ENCODE assay signal across 33 cellular contexts in genomic region chr17:70476368-70476767, GRCh38.
"Had no signal": no experiment of that assay in that cellular context is flagged by ENCODE, and none has a peak within 500 bp of the region (broad histone marks: within the 10 kb centered on the region; RNA-seq: fewer than 3 reads in every experiment).

No MANE protein-coding gene starts in this region.

- H3K4me1 ChIP-seq: ascending aorta, breast epithelium had no signal

- ATAC-seq: activated CD4-positive, CD25-positive, alpha-beta regulatory T cell treated with anti-CD3 and anti-CD28 coated beads, Interleukin-2, amount 50 U/mL, for 24 hours; activated CD8-positive, alpha-beta T cell treated with anti-CD3 and anti-CD28 coated beads, Interleukin-2, amount 10 ng/mL, durations not matched to agents 7 days and 5 days; activated naive CD4-positive, alpha-beta T cell treated with anti-CD3 and anti-CD28 coated beads, Interleukin-2, amount 50 U/mL, for 72 hours; activated T-cell treated with anti-CD3 and anti-CD28 coated beads, Interleukin-2, amount 50 U/mL, for 72 hours; esophagus mucosa; T-helper 17 cell had no signal

- H3K27me3 Mint-ChIP-seq: activated B cell treated with CpG ODN at 0.5 μM for 24 hours; activated naive CD4-positive, alpha-beta T cell treated with anti-CD3 and anti-CD28 coated beads, Interleukin-2, amount 10 ng/mL, durations not matched to agents 7 days and 5 days; activated naive CD8-positive, alpha-beta T cell treated with anti-CD3 and anti-CD28 coated beads, Interleukin-2, amount 10 ng/mL, durations not matched to agents 7 days and 5 days; activated T-cell treated with anti-CD3 and anti-CD28 coated beads, Interleukin-2, amount 50 U/mL, for 24 hours; brain; central memory CD8-positive, alpha-beta T cell; dendritic cell treated with granulocyte-macrophage colony-stimulating factor and Interleukin-4, amounts not matched to agents 40 ng/mL and 50 ng/mL, for 4 days; T-helper 17 cell had no signal

- H3K4me3 ChIP-seq: ascending aorta, breast epithelium, cardiac muscle cell, coronary artery, dorsolateral prefrontal cortex had no signal

- H3K27ac Mint-ChIP-seq: activated B cell treated with CpG ODN at 0.5 μM for 24 hours; activated CD8-positive, alpha-beta T cell treated with anti-CD3 and anti-CD28 coated beads, Interleukin-2, amount 10 ng/mL, durations not matched to agents 7 days and 5 days; activated naive CD4-positive, alpha-beta T cell treated with anti-CD3 and anti-CD28 coated beads, Interleukin-2, amount 10 ng/mL, durations not matched to agents 7 days and 5 days; activated naive CD4-positive, alpha-beta T cell treated with anti-CD3 and anti-CD28 coated beads, Interleukin-2, amount 50 U/mL, for 72 hours; activated naive CD8-positive, alpha-beta T cell treated with anti-CD3 and anti-CD28 coated beads, Interleukin-2, amount 10 ng/mL, durations not matched to agents 7 days and 5 days; activated T-cell treated with anti-CD3 and anti-CD28 coated beads, Interleukin-2, amount 50 U/mL, for 24 hours; activated T-cell treated with anti-CD3 and anti-CD28 coated beads, Interleukin-2, amount 50 U/mL, for 72 hours; brain; dendritic cell treated with granulocyte-macrophage colony-stimulating factor and Interleukin-4, amounts not matched to agents 40 ng/mL and 50 ng/mL, for 4 days; endodermal cell; T-helper 17 cell; T-helper 2 cell treated with Interferon-gamma antibody and Interleukin-4, amounts not matched to agents 5 μg/mL and 100 μg/mL, for 36 hours had no signal

- H3K36me3 Mint-ChIP-seq: activated naive CD4-positive, alpha-beta T cell treated with anti-CD3 and anti-CD28 coated beads, Interleukin-2, amount 10 ng/mL, durations not matched to agents 7 days and 5 days; activated naive CD4-positive, alpha-beta T cell treated with anti-CD3 and anti-CD28 coated beads, Interleukin-2, amount 50 U/mL, for 72 hours; activated naive CD8-positive, alpha-beta T cell treated with anti-CD3 and anti-CD28 coated beads, Interleukin-2, amount 10 ng/mL, durations not matched to agents 7 days and 5 days; brain had no signal

- DNase-seq: activated B cell treated with CpG ODN at 0.5 μM for 24 hours; activated CD4-positive, alpha-beta T cell treated with anti-CD3 and anti-CD28 coated beads for 48 hours; activated CD4-positive, alpha-beta T cell treated with anti-CD3 and anti-CD28 coated beads, Interleukin-2, amount 50 U/mL, for 1 hour; activated CD4-positive, alpha-beta T cell treated with anti-CD3 and anti-CD28 coated beads, Interleukin-2, amount 50 U/mL, for 48 hours; activated CD8-positive, alpha-beta memory T cell treated with anti-CD3 and anti-CD28 coated beads, Interleukin-2, amount 50 U/mL, for 48 hours; activated CD8-positive, alpha-beta T cell treated with anti-CD3 and anti-CD28 coated beads, Interleukin-2, amount 10 ng/mL, durations not matched to agents 7 days and 5 days; activated gamma-delta T cell; activated naive CD4-positive, alpha-beta T cell; activated naive CD4-positive, alpha-beta T cell treated with anti-CD3 and anti-CD28 coated beads, Interleukin-2, amount 10 ng/mL, durations not matched to agents 7 days and 5 days; activated naive CD8-positive, alpha-beta T cell treated with anti-CD3 and anti-CD28 coated beads, Interleukin-2, amount 10 ng/mL, durations not matched to agents 7 days and 5 days; activated T-cell treated with anti-CD3 and anti-CD28 coated beads for 4 hours; activated T-cell treated with anti-CD3 and anti-CD28 coated beads, Interleukin-2, amount 50 U/mL, for 24 hours; activated T-cell treated with anti-CD3 and anti-CD28 coated beads, Interleukin-2, amount 50 U/mL, for 72 hours; dorsolateral prefrontal cortex; effector memory CD4-positive, alpha-beta T cell; endodermal cell; foreskin fibroblast; T-helper 1 cell; T-helper 17 cell; T1000; WERI-Rb-1 had no signal

- H3K27me3 ChIP-seq: ascending aorta, breast epithelium, cardiac muscle cell, dorsolateral prefrontal cortex had no signal

- H3K36me3 ChIP-seq: ascending aorta, breast epithelium, cardiac muscle cell, WERI-Rb-1 had no signal

- H3K4me3 Mint-ChIP-seq: activated B cell treated with CpG ODN at 0.5 μM for 24 hours; activated CD8-positive, alpha-beta T cell treated with anti-CD3 and anti-CD28 coated beads, Interleukin-2, amount 10 ng/mL, durations not matched to agents 7 days and 5 days; activated naive CD4-positive, alpha-beta T cell treated with anti-CD3 and anti-CD28 coated beads, Interleukin-2, amount 10 ng/mL, durations not matched to agents 7 days and 5 days; activated naive CD8-positive, alpha-beta T cell treated with anti-CD3 and anti-CD28 coated beads, Interleukin-2, amount 10 ng/mL, durations not matched to agents 7 days and 5 days; activated T-cell treated with anti-CD3 and anti-CD28 coated beads, Interleukin-2, amount 50 U/mL, for 24 hours; activated T-cell treated with anti-CD3 and anti-CD28 coated beads, Interleukin-2, amount 50 U/mL, for 72 hours; brain; central memory CD8-positive, alpha-beta T cell; dendritic cell treated with granulocyte-macrophage colony-stimulating factor and Interleukin-4, amounts not matched to agents 40 ng/mL and 50 ng/mL, for 4 days; endodermal cell; T-helper 17 cell; T-helper 2 cell treated with Interferon-gamma antibody and Interleukin-4, amounts not matched to agents 5 μg/mL and 100 μg/mL, for 36 hours had no signal

- H3K9me3 ChIP-seq: ascending aorta had no signal

- H3K4me1 Mint-ChIP-seq: activated B cell treated with CpG ODN at 0.5 μM for 24 hours; activated naive CD4-positive, alpha-beta T cell treated with anti-CD3 and anti-CD28 coated beads, Interleukin-2, amount 10 ng/mL, durations not matched to agents 7 days and 5 days; activated naive CD8-positive, alpha-beta T cell treated with anti-CD3 and anti-CD28 coated beads, Interleukin-2, amount 10 ng/mL, durations not matched to agents 7 days and 5 days; brain; central memory CD8-positive, alpha-beta T cell; endodermal cell; T-helper 17 cell had no signal

- H3K27ac ChIP-seq: ascending aorta, breast epithelium, cardiac muscle cell, coronary artery, dorsolateral prefrontal cortex, WERI-Rb-1 had no signal

- H3K9me3 Mint-ChIP-seq: activated naive CD4-positive, alpha-beta T cell treated with anti-CD3 and anti-CD28 coated beads, Interleukin-2, amount 10 ng/mL, durations not matched to agents 7 days and 5 days; activated naive CD8-positive, alpha-beta T cell treated with anti-CD3 and anti-CD28 coated beads, Interleukin-2, amount 10 ng/mL, durations not matched to agents 7 days and 5 days; activated T-cell treated with anti-CD3 and anti-CD28 coated beads, Interleukin-2, amount 50 U/mL, for 24 hours; endodermal cell had no signal

- FAIRE-seq: frontal cortex had no signal
